1 cellular context compared by ENCODE assay signal in the genomic region with DNA sequence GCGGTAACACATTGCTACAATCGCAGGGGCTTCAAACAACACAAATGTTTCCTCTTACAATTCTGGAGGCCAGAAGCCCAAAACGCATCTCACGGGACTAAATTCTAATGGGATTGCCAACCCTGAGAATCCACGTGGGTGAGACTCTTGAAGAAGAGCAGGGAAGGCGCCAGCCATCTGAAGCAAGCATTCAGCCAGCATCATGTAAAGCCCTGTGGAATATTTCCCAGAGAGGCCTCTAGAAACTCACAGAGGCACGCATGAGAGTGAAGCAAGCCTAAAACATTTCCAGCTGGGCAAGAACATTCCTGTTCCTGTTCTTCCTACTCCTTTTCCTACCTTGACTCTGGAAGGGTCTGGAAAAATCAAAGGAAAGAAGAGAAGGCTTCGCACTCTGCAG.
TF ChIP-seq lines count a peak whose summit lies in the region.

No MANE protein-coding gene starts in this region.

TF ChIP-seq in GM23338, 12 proteins besides CTCF, POLR2A, EP300 and RAD21 (continued from another document):
- TF ChIP-seq JUNB (IDR thresholded peaks at IDR 0.05; ENCODE audit: unreplicated experiment): no peak
- TF ChIP-seq ZNF331 (CRISPR knock-in tag; IDR thresholded peaks at IDR 0.05; ENCODE audit: low read depth): no peak
